ENCODE assay signal across 1 cellular context in genomic region chr14:89379006-89379405, GRCh38.
TF ChIP-seq lines count a peak whose summit lies in the region.

No MANE protein-coding gene starts in this region.

TF ChIP-seq in WTC11, 78 proteins besides CTCF, POLR2A, EP300 and RAD21 (continued from another document):
- TF ChIP-seq ZNF425 (CRISPR knock-in tag; conservative IDR thresholded peaks at IDR 0.05) (no peak), FOXP1 (CRISPR knock-in tag; IDR thresholded peaks at IDR 0.05; ENCODE audit: borderline replicate concordance) (no peak), E2F1 (CRISPR knock-in tag; IDR thresholded peaks at IDR 0.05) (no peak), ESRRA (CRISPR knock-in tag; IDR thresholded peaks at IDR 0.05; ENCODE audit: borderline replicate concordance) (no peak), NFE2L1 (CRISPR knock-in tag; IDR thresholded peaks at IDR 0.05) (no peak), AR (CRISPR knock-in tag; IDR thresholded peaks at IDR 0.05) (no peak), ZNF219 (CRISPR knock-in tag; IDR thresholded peaks at IDR 0.05; ENCODE audit: borderline replicate concordance) (no peak), GRHL2 (CRISPR knock-in tag; IDR thresholded peaks at IDR 0.05; ENCODE audit: insufficient replicate concordance, severe bottlenecking) (no peak)
TF ChIP-seq in WTC11: peak in this region for 0.
